9 cellular contexts compared by ENCODE assay signal in genomic region chr5:134410822-134411221, GRCh38. TPM values are rescaled to one million over a fixed set of nuclear protein-coding genes. Genes with fewer than 3 reads are reported as not detected.
DNase-seq lines count a peak whose midpoint lies in the region; ATAC-seq, FAIRE-seq and TF ChIP-seq lines count a peak whose summit lies in the region.
"Had no signal": no experiment of that assay in that cellular context is flagged by ENCODE, and none has a peak within 500 bp of the region (broad histone marks: within the 10 kb centered on the region; RNA-seq: fewer than 3 reads in every experiment).

No MANE protein-coding gene starts in this region.

- in situ Hi-C loops in mammary epithelial cell (cut with MboI; ENCODE audit: low sequenced_read_pairs in 2 of 2), result loop anchor here in 1 of 2 donors (10.0 kb wide), 1 partner anchor 114 kb away; the partner anchor contains the start of gene JADE2

- H2AFZ ChIP-seq in mammary epithelial cell (ENCODE audit: low read depth, low read length), result no peak overlapping the region

- TF ChIP-seq POLR2A in A549 (IDR thresholded peaks at IDR 0.05; ENCODE audit: low read length), result no peak

- H3K27ac ChIP-seq in A549 (peak overlapping the region; percentile 93 to 94), HL-60 (replicated peaks) (no peak overlapping the region; the same call in 1 of the 2 replicates), mammary epithelial cell (ENCODE audit: insufficient read depth, low read depth, low read length) (peak overlapping the region; percentile 28)

- dilution Hi-C loops in mammary epithelial cell (cut with HindIII; ENCODE audit: low sequenced_read_pairs), result no loop called here

- TF ChIP-seq CTCF in A549 (IDR thresholded peaks at IDR 0.05), result no peak
- TF ChIP-seq CTCF in HL-60 (IDR thresholded peaks at IDR 0.05; ENCODE audit: insufficient read depth, low read length), result no peak
- no peak for TF ChIP-seq CTCF in mammary epithelial cell (conservative IDR thresholded peaks at IDR 0.05 in 1 of 2, IDR thresholded peaks at IDR 0.05 in 1 of 2; ENCODE audit: extremely low read depth in 1 of 2, insufficient read depth in 1 of 2, low read depth in 1 of 2, low read length in 2 of 2)

- no peaks in the 10 kb centered on the region for H4K20me1 ChIP-seq in mammary epithelial cell (ENCODE audit: insufficient read depth, low read length)

- H3K9me3 ChIP-seq in A549 (no peaks in the 10 kb centered on the region), mammary epithelial cell (replicated peaks; ENCODE audit: insufficient read depth, low read length) (no peaks in the 10 kb centered on the region), mucosa of stomach (ENCODE audit: control insufficient read depth, low read length) (no peaks in the 10 kb centered on the region)

- TF ChIP-seq RAD21 in A549 (conservative IDR thresholded peaks at IDR 0.05 in 1 of 2, IDR thresholded peaks at IDR 0.05 in 1 of 2), result no peak

- CTCF ChIA-PET in A549 (lab: Yijun Ruan, JAX), result interaction anchor here (0.8 to 10.0 kb wide), 43 partner anchors 9 to 176 kb away, joined by 3 to 103 read pairs (median 6); partner anchors contain the start of genes JADE2 and UBE2B
- CTCF ChIA-PET in mammary epithelial cell (lab: Charles Lee; ENCODE audit: low non-redundant PET), result no interaction called here

- H3K4me3 ChIP-seq in A549, result peak overlapping the region; percentile 61
- H3K4me3 ChIP-seq in HL-60 (replicated peaks; ENCODE audit: insufficient read depth, low read length), result peak overlapping the region; percentile 61
- peak overlapping the region; percentile 85 to 91 (median 87) for H3K4me3 ChIP-seq in mammary epithelial cell (replicated peaks in 1 of 3; ENCODE audit: insufficient read depth in 1 of 3, low read depth in 2 of 3, low read length in 3 of 3)
- H3K4me3 ChIP-seq in mucosa of stomach (ENCODE audit: low read length), result peak overlapping the region; percentile 98

- TF ChIP-seq EP300 in A549 (IDR thresholded peaks at IDR 0.05), result no peak

- H3K4me2 ChIP-seq in A549 (peak overlapping the region; percentile 94), mammary epithelial cell (ENCODE audit: insufficient read depth, low read depth, low read length) (peak overlapping the region; percentile 96)

- no peaks in the 10 kb centered on the region for H3K36me3 ChIP-seq in mammary epithelial cell (ENCODE audit: insufficient read depth, low read length)
- no peaks in the 10 kb centered on the region for H3K36me3 ChIP-seq in mucosa of stomach (ENCODE audit: control insufficient read depth, insufficient read depth, low read length)

- H3K4me1 ChIP-seq in A549, result peaks cover 31% of the 10 kb centered on the region
- peaks cover 22% of the 10 kb centered on the region for H3K4me1 ChIP-seq in mammary epithelial cell (ENCODE audit: insufficient read depth, low read length)
- H3K4me1 ChIP-seq in mucosa of stomach (ENCODE audit: control insufficient read depth, insufficient read depth, low read length), result peaks cover 23% of the 10 kb centered on the region

- ATAC-seq in A549 (no peak), GM18517 (IDR thresholded peaks at IDR 0.05; ENCODE audit: unreplicated experiment) (no peak)

- no peak for FAIRE-seq in A549 (lab: Jason Lieb, UNC)
- FAIRE-seq: endometrium had no signal

- intact Hi-C loops in mammary epithelial cell (cut with micrococcal nuclease), result loop anchor here (1.0 kb wide), 2 partner anchors 116 to 166 kb away; no protein-coding TSS in a partner anchor

- POLR2A ChIA-PET in A549 (lab: Yijun Ruan, JAX), result interaction anchor here (0.5 to 2.5 kb wide), 10 partner anchors 15 to 114 kb away, joined by 3 to 23 read pairs (median 7); partner anchors contain the start of genes JADE2 and UBE2B

- peak overlapping the region; percentile 77 for H3K9ac ChIP-seq in mammary epithelial cell (ENCODE audit: insufficient read depth, low read length)
- H3K9ac ChIP-seq in mucosa of stomach (ENCODE audit: low read length), result peak overlapping the region; percentile 92

- no TSS peak for BruUV-seq in mammary epithelial cell (replicated peaks; lab: Mats Ljungman, UMichigan)

- DNase-seq in A549 (ENCODE audit: low read depth in 1 of 2, low spot score in 1 of 2) (no peak), HL-60 (ENCODE audit: low read depth in 1 of 2, low spot score in 1 of 2) (no peak), mammary epithelial cell (no peak), Ammon's horn (ENCODE audit: low spot score) (no peak), NCI-H2107 treated with DMSO at 0.1 percent for 48 hours (lab: John Stamatoyannopoulos, UW; ENCODE audit: unreplicated experiment) (no peak)
- DNase-seq in activated CD4-positive, CD25-positive, alpha-beta regulatory T cell treated with anti-CD3 and anti-CD28 coated beads, Interleukin-2, amount 50 U/mL, for 72 hours, result no peak

- H3K79me2 ChIP-seq in mammary epithelial cell (ENCODE audit: insufficient read depth, low read length), result peaks cover 21% of the 10 kb centered on the region

- 24% methylated on average over 4 of the region's 4 CpGs for WGBS in A549 (ENCODE audit: missing lambda C conversion rate)
- WGBS in mammary epithelial cell (ENCODE audit: low coverage, missing lambda C conversion rate), result 55% methylated on average over 4 of the region's 4 CpGs

- no peaks in the 10 kb centered on the region for H3K27me3 ChIP-seq in HL-60 (ENCODE audit: insufficient read depth, poor library complexity, severe bottlenecking)
- no peaks in the 10 kb centered on the region for H3K27me3 ChIP-seq in mammary epithelial cell (ENCODE audit: insufficient read depth, low read length)
- H3K27me3 ChIP-seq in mucosa of stomach (ENCODE audit: control insufficient read depth, insufficient read depth, low read length), result no peaks in the 10 kb centered on the region

TF ChIP-seq in A549, 52 proteins besides CTCF, POLR2A, EP300 and RAD21 (continues in another document):
- TF ChIP-seq MAX (IDR thresholded peaks at IDR 0.05) (no peak), NR3C1 (IDR thresholded peaks at IDR 0.05) (no peak), RNF2 (IDR thresholded peaks at IDR 0.05; ENCODE audit: borderline replicate concordance, low read depth) (no peak), SREBF2 (IDR thresholded peaks at IDR 0.05) (no peak), FOXS1 (CRISPR knock-in tag; IDR thresholded peaks at IDR 0.05) (no peak), E2F6 (IDR thresholded peaks at IDR 0.05; ENCODE audit: borderline replicate concordance, low read depth) (no peak), ZSCAN20 (CRISPR knock-in tag; IDR thresholded peaks at IDR 0.05) (no peak), HOXB13 (CRISPR knock-in tag; IDR thresholded peaks at IDR 0.05; ENCODE audit: low read depth) (no peak), ATOH8 (CRISPR knock-in tag; IDR thresholded peaks at IDR 0.05; ENCODE audit: low read depth) (no peak), RARB (CRISPR knock-in tag; IDR thresholded peaks at IDR 0.05) (no peak), MAFK (IDR thresholded peaks at IDR 0.05; ENCODE audit: partially characterized antibody) (no peak)

RNA-seq across cellular contexts. Expression of gene CDKN2AIPNL, which starts 0.9 kb away (rescaled TPM):
- polyA plus RNA-seq in A549 (2011; rRNA removed), result 42.4 and 49.9 TPM in 2 replicates
- 29.8 and 37.9 TPM in 2 replicates for polyA plus RNA-seq in A549 (2012; cell fraction: cytosol; rRNA removed)
- polyA plus RNA-seq in A549 (2012; cell fraction: nucleus; rRNA removed), result 9.4 and 13.6 TPM in 2 replicates
- 44.7 to 48.0 TPM (median 44.9 TPM) in 3 replicates for polyA plus RNA-seq in A549 (2017; fragmentation: RNase III; extraction: RNeasy Plus Mini Kit Qiagen cat#74134 plus additional on column Dnase treatment)
- 8.5 and 9.5 TPM in 2 replicates for polyA minus RNA-seq in A549 (2011; rRNA and poly(A)+ RNA removed)
- 10 to 100 TPM; 28.7 to 30.0 TPM for total RNA-seq in mammary epithelial cell
- polyA plus RNA-seq in mammary epithelial cell, result 17.5 TPM
- polyA minus RNA-seq in mammary epithelial cell, result 4.7 TPM

RNA-seq across cellular contexts. Expression of gene UBE2B, which starts 39.5 kb away (rescaled TPM):
- polyA plus RNA-seq in A549 (2011; rRNA removed) (60.1 and 104 TPM in 2 replicates), A549 (2017; fragmentation: RNase III; extraction: RNeasy Plus Mini Kit Qiagen cat#74134 plus additional on column Dnase treatment) (61.1 to 61.5 TPM (median 61.3 TPM) in 3 replicates), mammary epithelial cell (29.6 TPM)
- 18.8 and 19.3 TPM in 2 replicates for polyA plus RNA-seq in A549 (2012; cell fraction: cytosol; rRNA removed)
- polyA plus RNA-seq in A549 (2012; cell fraction: nucleus; rRNA removed), result 7.2 and 12.3 TPM in 2 replicates
- polyA minus RNA-seq in A549 (2011; rRNA and poly(A)+ RNA removed), result 11.1 and 15.8 TPM in 2 replicates
- 10 to 100 TPM; 37.2 to 83.3 TPM for total RNA-seq in mammary epithelial cell
- 14.2 TPM for polyA minus RNA-seq in mammary epithelial cell

RNA-seq across cellular contexts. Expression of gene CDKL3, which starts 43.9 kb away (rescaled TPM):
- polyA plus RNA-seq in A549 (2011; rRNA removed) (3.6 and 4.5 TPM in 2 replicates), A549 (2017; fragmentation: RNase III; extraction: RNeasy Plus Mini Kit Qiagen cat#74134 plus additional on column Dnase treatment) (0.90 to 1.5 TPM (median 1.1 TPM) in 3 replicates), mammary epithelial cell (0.43 TPM)
- 0.27 and 0.45 TPM in 2 replicates for polyA plus RNA-seq in A549 (2012; cell fraction: cytosol; rRNA removed)
- polyA plus RNA-seq in A549 (2012; cell fraction: nucleus; rRNA removed), result 0.22 TPM in 1 of 2 replicates, not detected in the other
- not detected in 2 replicates for polyA minus RNA-seq in A549 (2011; rRNA and poly(A)+ RNA removed)
- under 1 TPM; 0.71 to 0.83 TPM for total RNA-seq in mammary epithelial cell
- not detected for polyA minus RNA-seq in mammary epithelial cell
